ENCODE assay signal across 23 cellular contexts in genomic region chr2:101724113-101724450, GRCh38. TPM values are rescaled to one million over a fixed set of nuclear protein-coding genes. Genes with fewer than 3 reads are reported as not detected.
DNase-seq lines count a peak whose midpoint lies in the region; ATAC-seq and TF ChIP-seq lines count a peak whose summit lies in the region.
"Had no signal": no experiment of that assay in that cellular context is flagged by ENCODE, and none has a peak within 500 bp of the region (broad histone marks: within the 10 kb centered on the region; RNA-seq: fewer than 3 reads in every experiment).

No MANE protein-coding gene starts in this region.

- no peak overlapping the region for H2AFZ ChIP-seq in PC-3 (ENCODE audit: low read length)
- H2AFZ ChIP-seq: neural progenitor cell had no signal

- peaks cover 17% of the 10 kb centered on the region for H3K79me1 ChIP-seq in mesendoderm (ENCODE audit: low read length)

- ATAC-seq in CD4-positive, alpha-beta T cell (ENCODE audit: poor library complexity): no peak
- no peak for ATAC-seq in activated T-helper 17 cell treated with anti-CD3 and anti-CD28 coated beads, Interleukin-2, amount 50 U/mL, for 72 hours (replicated peaks)
- ATAC-seq in HG03378 (IDR thresholded peaks at IDR 0.05; ENCODE audit: unreplicated experiment) (no peak), PC-3 (no peak)
- ATAC-seq: psoas muscle had no signal

- H3K36me3 ChIP-seq in mesendoderm (ENCODE audit: control insufficient read depth, insufficient read depth, low read length) (no peaks in the 10 kb centered on the region), PC-3 (ENCODE audit: low read depth, low read length) (peaks cover 18% of the 10 kb centered on the region; the same call in 1 of the 2 replicates)
- H3K36me3 ChIP-seq: neural progenitor cell had no signal

- no peak for DNase-seq in T-helper 2 cell treated with Interferon-gamma antibody and Interleukin-4, amounts not matched to agents 5 μg/mL and 100 μg/mL, for 36 hours (ENCODE audit: low spot score)
- no peak for DNase-seq in T-helper 2 cell
- no peak for DNase-seq in CD4-positive, alpha-beta T cell
- DNase-seq in mesendoderm: no peak
- no peak for DNase-seq in cortex of kidney (lab: John Stamatoyannopoulos, UW)
- no peak for DNase-seq in PC-3
- DNase-seq: activated CD4-positive, CD25-positive, alpha-beta regulatory T cell treated with anti-CD3 and anti-CD28 coated beads, Interleukin-2, amount 50 U/mL, for 72 hours; amniotic stem cell; cerebellar nuclear complex; DMS153; Kasumi-1; NCI-H1092 treated with DMSO at 0.1 percent for 48 hours; NCI-H2107; NCI-H526 treated with DMSO at 0.1 percent for 48 hours; psoas muscle; SJCRH30; stimulated activated CD4-positive, alpha-beta T cell treated with anti-CD3 and anti-CD28 coated beads, Interleukin-4, amount 100 ng/mL, for 1 hour; testis had no signal

- no peaks in the 10 kb centered on the region for H3K27me3 Mint-ChIP-seq in T-helper 2 cell treated with Interferon-gamma antibody and Interleukin-4, amounts not matched to agents 5 μg/mL and 100 μg/mL, for 36 hours (ENCODE audit: low read depth)
- no peaks in the 10 kb centered on the region for H3K27me3 Mint-ChIP-seq in CD4-positive, alpha-beta T cell
- no peaks in the 10 kb centered on the region for H3K27me3 Mint-ChIP-seq in activated T-helper 17 cell treated with anti-CD3 and anti-CD28 coated beads, Interleukin-2, amount 50 U/mL, for 72 hours

- H3K4me1 Mint-ChIP-seq in T-helper 2 cell treated with Interferon-gamma antibody and Interleukin-4, amounts not matched to agents 5 μg/mL and 100 μg/mL, for 36 hours (ENCODE audit: low read depth): peaks cover 66% of the 10 kb centered on the region
- H3K4me1 Mint-ChIP-seq in CD4-positive, alpha-beta T cell (ENCODE audit: low read depth): peaks cover 95% of the 10 kb centered on the region
- H3K4me1 Mint-ChIP-seq in activated T-helper 17 cell treated with anti-CD3 and anti-CD28 coated beads, Interleukin-2, amount 50 U/mL, for 72 hours: peaks cover 57% of the 10 kb centered on the region
- H3K4me1 Mint-ChIP-seq: neural progenitor cell had no signal

- no peak overlapping the region for H3K9ac ChIP-seq in mesendoderm (ENCODE audit: low read length)
- no peak overlapping the region for H3K9ac ChIP-seq in PC-3 (ENCODE audit: low read length)
- H3K9ac ChIP-seq: BLaER1, neural progenitor cell had no signal

- H3K27ac ChIP-seq in CD4-positive, alpha-beta T cell (ENCODE audit: low read depth, low read length): no peak overlapping the region
- H3K27ac ChIP-seq in mesendoderm (ENCODE audit: low read depth, low read length): no peak overlapping the region
- no peak overlapping the region for H3K27ac ChIP-seq in PC-3 (ENCODE audit: low read length)
- H3K27ac ChIP-seq: BLaER1, neural progenitor cell, psoas muscle, SJCRH30, testis had no signal

- H4K20me1 ChIP-seq in PC-3 (ENCODE audit: low read length): peaks cover 74% of the 10 kb centered on the region

- no peak overlapping the region for H2BK15ac ChIP-seq in mesendoderm (replicated peaks; ENCODE audit: low read depth)

- no peaks in the 10 kb centered on the region for H3F3A ChIP-seq in PC-3 (ENCODE audit: low read length, unreplicated experiment)

- BruUV-seq in PC-3 (replicated peaks; lab: Mats Ljungman, UMichigan): no TSS peak

- no peak overlapping the region for H3K18ac ChIP-seq in mesendoderm (ENCODE audit: low read length)

- H3K79me2 ChIP-seq in mesendoderm (ENCODE audit: control insufficient read depth, insufficient read depth, low read length) (peaks cover 74% of the 10 kb centered on the region), PC-3 (ENCODE audit: low read length) (peaks cover 100% of the 10 kb centered on the region)

- H3K4me3 ChIP-seq in mesendoderm (ENCODE audit: low read length): no peak overlapping the region
- no peak overlapping the region for H3K4me3 ChIP-seq in PC-3 (ENCODE audit: low read length)
- H3K4me3 ChIP-seq: BLaER1, neural progenitor cell, psoas muscle, SJCRH30, skin epidermis, testis had no signal

- peak overlapping the region; percentile 24 for H3K27ac Mint-ChIP-seq in T-helper 2 cell treated with Interferon-gamma antibody and Interleukin-4, amounts not matched to agents 5 μg/mL and 100 μg/mL, for 36 hours
- H3K27ac Mint-ChIP-seq in CD4-positive, alpha-beta T cell: peak overlapping the region; percentile 95
- H3K27ac Mint-ChIP-seq in activated T-helper 17 cell treated with anti-CD3 and anti-CD28 coated beads, Interleukin-2, amount 50 U/mL, for 72 hours: peak overlapping the region; percentile 13
- H3K27ac Mint-ChIP-seq: neural progenitor cell had no signal

- H4K8ac ChIP-seq in mesendoderm (ENCODE audit: low read depth, low read length): no peak overlapping the region

- WGBS in mesendoderm (ENCODE audit: extremely low coverage, insufficient coverage, low lambda C conversion rate): no CpG with 5 or more reads among the region's 2 CpGs

- peaks cover 36% of the 10 kb centered on the region for H3K36me3 Mint-ChIP-seq in T-helper 2 cell treated with Interferon-gamma antibody and Interleukin-4, amounts not matched to agents 5 μg/mL and 100 μg/mL, for 36 hours (ENCODE audit: low read depth)
- H3K36me3 Mint-ChIP-seq in CD4-positive, alpha-beta T cell (ENCODE audit: low read depth): peaks cover 3% of the 10 kb centered on the region
- peaks cover 5% of the 10 kb centered on the region for H3K36me3 Mint-ChIP-seq in activated T-helper 17 cell treated with anti-CD3 and anti-CD28 coated beads, Interleukin-2, amount 50 U/mL, for 72 hours (ENCODE audit: low read depth)

- H3K23ac ChIP-seq in mesendoderm (ENCODE audit: low read length): no peak overlapping the region

- H3K9me3 Mint-ChIP-seq in T-helper 2 cell treated with Interferon-gamma antibody and Interleukin-4, amounts not matched to agents 5 μg/mL and 100 μg/mL, for 36 hours: no peaks in the 10 kb centered on the region
- no peaks in the 10 kb centered on the region for H3K9me3 Mint-ChIP-seq in CD4-positive, alpha-beta T cell
- peaks cover 3% of the 10 kb centered on the region for H3K9me3 Mint-ChIP-seq in activated T-helper 17 cell treated with anti-CD3 and anti-CD28 coated beads, Interleukin-2, amount 50 U/mL, for 72 hours

- H3K4me1 ChIP-seq in mesendoderm (ENCODE audit: control insufficient read depth, low read depth, low read length) (peaks cover 6% of the 10 kb centered on the region), PC-3 (ENCODE audit: insufficient read depth, low read length) (peaks cover 18% of the 10 kb centered on the region)
- H3K4me1 ChIP-seq: testis had no signal

- H2BK120ac ChIP-seq in mesendoderm (ENCODE audit: low read depth, low read length): no peak overlapping the region

- CTCF ChIA-PET in CD4-positive, alpha-beta T cell (lab: Charles Lee): no interaction called here
- CTCF ChIA-PET in PC-3 (lab: Charles Lee): no interaction called here

- peak overlapping the region; percentile 16 for H3K4ac ChIP-seq in mesendoderm (ENCODE audit: low read depth, low read length)

- H3K56ac ChIP-seq in mesendoderm (ENCODE audit: low read length): no peak overlapping the region

- no peak overlapping the region for H2AK5ac ChIP-seq in mesendoderm (ENCODE audit: low read length)

- H3K4me2 ChIP-seq in mesendoderm (ENCODE audit: low read length): no peak overlapping the region
- no peak overlapping the region for H3K4me2 ChIP-seq in PC-3 (ENCODE audit: low read length)
- H3K4me2 ChIP-seq: BLaER1, neural progenitor cell had no signal

- H4K5ac ChIP-seq in mesendoderm (ENCODE audit: low read length): no peak overlapping the region

- peak overlapping the region; percentile 30 for H3K4me3 Mint-ChIP-seq in T-helper 2 cell treated with Interferon-gamma antibody and Interleukin-4, amounts not matched to agents 5 μg/mL and 100 μg/mL, for 36 hours
- peak overlapping the region; percentile 22 for H3K4me3 Mint-ChIP-seq in CD4-positive, alpha-beta T cell
- H3K4me3 Mint-ChIP-seq in activated T-helper 17 cell treated with anti-CD3 and anti-CD28 coated beads, Interleukin-2, amount 50 U/mL, for 72 hours: peak overlapping the region; percentile 46
- H3K4me3 Mint-ChIP-seq: neural progenitor cell had no signal

- H3K27me3 ChIP-seq in CD4-positive, alpha-beta T cell (ENCODE audit: control insufficient read depth, insufficient read depth, low read length): no peaks in the 10 kb centered on the region
- H3K27me3 ChIP-seq in mesendoderm (ENCODE audit: insufficient read depth, low read length, poor library complexity) (no peaks in the 10 kb centered on the region), PC-3 (ENCODE audit: low read length) (no peaks in the 10 kb centered on the region)
- H3K27me3 ChIP-seq: BLaER1, neural progenitor cell, SJCRH30, testis had no signal

- no peak for TF ChIP-seq CTCF in CD4-positive, alpha-beta T cell (IDR thresholded peaks at IDR 0.05)
- TF ChIP-seq CTCF in PC-3 (conservative IDR thresholded peaks at IDR 0.05; ENCODE audit: low read depth, low read length): no peak

- no peak overlapping the region for H2BK5ac ChIP-seq in mesendoderm (ENCODE audit: low read length)

- no peaks in the 10 kb centered on the region for H3K9me2 ChIP-seq in PC-3 (replicated peaks; ENCODE audit: low read length)

- H3K9me3 ChIP-seq in CD4-positive, alpha-beta T cell (ENCODE audit: control insufficient read depth, low read length): no peaks in the 10 kb centered on the region
- no peaks in the 10 kb centered on the region for H3K9me3 ChIP-seq in PC-3 (ENCODE audit: low read length)
- H3K9me3 ChIP-seq: psoas muscle, testis had no signal

- POLR2A ChIA-PET in CD4-positive, alpha-beta T cell (lab: Charles Lee): interaction anchor here (1.0 kb wide), 1 partner anchor 18 kb away, joined by 4 read pairs; no protein-coding TSS in a partner anchor
- POLR2A ChIA-PET in PC-3 (lab: Charles Lee; ENCODE audit: unreplicated experiment): no interaction called here

- intact Hi-C loops in CD4-positive, alpha-beta T cell (cut with DNase I, micrococcal nuclease): loop anchor here in 1 of 2 experiments (10.0 kb wide), 1 partner anchor 249 kb away; the partner anchor contains the start of gene RFX8
- intact Hi-C loops in PC-3 (cut with micrococcal nuclease): no loop called here

RNA-seq across cellular contexts. Expression of gene MAP4K4, which starts 26.6 kb away (rescaled TPM):
- 10 to 100 TPM; 92.8 to 94.0 TPM for total RNA-seq in CD4-positive, alpha-beta T cell
- 10 to 100 TPM; 26.4 to 54.9 TPM for total RNA-seq in activated T-helper 17 cell treated with anti-CD3 and anti-CD28 coated beads, Interleukin-2, amount 50 U/mL, for 72 hours
- polyA plus RNA-seq in mesendoderm (2013, experiment 1 of 2): 120 TPM
- 121 TPM for polyA plus RNA-seq in mesendoderm (2013, experiment 2 of 2)
- 133 and 167 TPM in 2 replicates for total RNA-seq in PC-3 (2014; rRNA removed)

Comparison
In these comparisons a context has a peak if more than half of its experiments do, and no peak if none do; other contexts are left out.
1. H3K27ac Mint-ChIP-seq: peak in every context shown above with its lines; median percentile 95 in CD4-positive, alpha-beta T cell; 24 in T-helper 2 cell treated with Interferon-gamma antibody and Interleukin-4, amounts not matched to agents 5 μg/mL and 100 μg/mL, for 36 hours; 13 in activated T-helper 17 cell treated with anti-CD3 and anti-CD28 coated beads, Interleukin-2, amount 50 U/mL, for 72 hours.